ENCODE assay signal across 1 cellular context in genomic region chr2:207768168-207768890, GRCh38.
TF ChIP-seq lines count a peak whose summit lies in the region.

No MANE protein-coding gene starts in this region.

TF ChIP-seq in HepG2, 621 proteins besides CTCF, POLR2A, EP300 and RAD21 (continued from another document and continues in another):
- TF ChIP-seq ARID4A (CRISPR knock-in tag; IDR thresholded peaks at IDR 0.05; ENCODE audit: borderline replicate concordance) (peak; percentile 84), CEBPG (CRISPR knock-in tag; IDR thresholded peaks at IDR 0.05) (no peak), ZNF703 (CRISPR knock-in tag; IDR thresholded peaks at IDR 0.05; ENCODE audit: borderline replicate concordance) (0 out of 2 replicates have a peak, but pooled peaks have one; percentile 36), ZNF441 (CRISPR knock-in tag; IDR thresholded peaks at IDR 0.05; ENCODE audit: borderline replicate concordance) (no peak; the same call in 1 of the 2 replicates), PRPF4 (IDR thresholded peaks at IDR 0.05; ENCODE audit: low read depth, low read length, poor library complexity, severe bottlenecking) (no peak), ISX (CRISPR knock-in tag; conservative IDR thresholded peaks at IDR 0.05) (0 out of 2 replicates have a peak, but pooled peaks have one; percentile 28), KLF11 (CRISPR knock-in tag; IDR thresholded peaks at IDR 0.05) (no peak), DMTF1 (CRISPR knock-in tag; IDR thresholded peaks at IDR 0.05) (no peak), ZNF747 (CRISPR knock-in tag; IDR thresholded peaks at IDR 0.05; ENCODE audit: borderline replicate concordance) (peak; percentile 78), STAG1 (CRISPR knock-in tag; IDR thresholded peaks at IDR 0.05) (no peak), ZNF20 (CRISPR knock-in tag; IDR thresholded peaks at IDR 0.05) (no peak), ATRX (CRISPR knock-in tag; IDR thresholded peaks at IDR 0.05; ENCODE audit: borderline replicate concordance) (no peak), ZNF121 (CRISPR knock-in tag; IDR thresholded peaks at IDR 0.05) (no peak; the same call in none of the 2 replicates), ARID2 (CRISPR knock-in tag; IDR thresholded peaks at IDR 0.05; ENCODE audit: borderline replicate concordance) (peak; percentile 92), THAP11 (CRISPR knock-in tag; IDR thresholded peaks at IDR 0.05) (no peak; the same call in 1 of the 2 replicates), KDM1A (CRISPR knock-in tag; IDR thresholded peaks at IDR 0.05) (0 out of 2 replicates have a peak, but pooled peaks have one; percentile 2), WIZ (CRISPR knock-in tag; IDR thresholded peaks at IDR 0.05) (peak; percentile 74; the same call in 1 of the 2 replicates), RBM22 (optimal IDR thresholded peaks at IDR 0.05; ENCODE audit: low read length) (no peak), ZBTB33 (CRISPR knock-in tag; IDR thresholded peaks at IDR 0.05) (peak; percentile 6; the same call in 1 of the 2 replicates), HMG20B (CRISPR knock-in tag; conservative IDR thresholded peaks at IDR 0.05) (no peak), FOXM1 (CRISPR knock-in tag; IDR thresholded peaks at IDR 0.05) (no peak), SYNCRIP (IDR thresholded peaks at IDR 0.05; ENCODE audit: insufficient read depth, low read depth, low read length) (no peak), U2AF1 (optimal IDR thresholded peaks at IDR 0.05; ENCODE audit: low read depth, low read length) (no peak), ZNF331 (CRISPR knock-in tag; IDR thresholded peaks at IDR 0.05) (no peak; the same call in 1 of the 2 replicates), TBP (CRISPR knock-in tag; IDR thresholded peaks at IDR 0.05) (no peak), ZSCAN21 (CRISPR knock-in tag; IDR thresholded peaks at IDR 0.05; ENCODE audit: borderline replicate concordance) (peak; percentile 60; the same call in 1 of the 2 replicates), ARNTL (CRISPR knock-in tag; IDR thresholded peaks at IDR 0.05) (no peak; the same call in 1 of the 2 replicates), BCL3 (CRISPR knock-in tag; IDR thresholded peaks at IDR 0.05) (0 out of 2 replicates have a peak, but pooled peaks have one; percentile 55), RFXAP (CRISPR knock-in tag; IDR thresholded peaks at IDR 0.05; ENCODE audit: borderline replicate concordance) (no peak), PHF8 (CRISPR knock-in tag; IDR thresholded peaks at IDR 0.05) (peak; percentile 56; the same call in 1 of the 2 replicates), REPIN1 (CRISPR knock-in tag; IDR thresholded peaks at IDR 0.05; ENCODE audit: borderline replicate concordance, low read depth) (no peak), NR0B2 (CRISPR knock-in tag; IDR thresholded peaks at IDR 0.05) (no peak), ZNF44 (CRISPR knock-in tag; IDR thresholded peaks at IDR 0.05) (no peak; the same call in 1 of the 2 replicates), ETS1 (CRISPR knock-in tag; IDR thresholded peaks at IDR 0.05) (no peak), PTBP1 (IDR thresholded peaks at IDR 0.05; ENCODE audit: low read depth, low read length, poor library complexity, severe bottlenecking) (no peak), POLR2AphosphoS2 (IDR thresholded peaks at IDR 0.05; ENCODE audit: low read depth, low read length) (no peak), NBN (conservative IDR thresholded peaks at IDR 0.05) (no peak), ZBTB49 (CRISPR knock-in tag; IDR thresholded peaks at IDR 0.05; ENCODE audit: borderline replicate concordance) (no peak), ZNF510 (CRISPR knock-in tag; IDR thresholded peaks at IDR 0.05; ENCODE audit: low read depth) (peak; percentile 76; the same call in 1 of the 2 replicates), E2F1 (CRISPR knock-in tag; IDR thresholded peaks at IDR 0.05) (no peak; the same call in 1 of the 2 replicates), SAP130 (CRISPR knock-in tag; IDR thresholded peaks at IDR 0.05; ENCODE audit: low read depth) (peak; percentile 56), ZFP82 (CRISPR knock-in tag; IDR thresholded peaks at IDR 0.05; ENCODE audit: borderline replicate concordance) (peak; percentile 72; the same call in 1 of the 2 replicates), ZNF275 (CRISPR knock-in tag; IDR thresholded peaks at IDR 0.05; ENCODE audit: borderline replicate concordance) (no peak), MXD1 (CRISPR knock-in tag; IDR thresholded peaks at IDR 0.05) (peak; percentile 7; the same call in 1 of the 2 replicates)
